ENCODE assay signal across 1 cellular context in genomic region chr5:70870628-70871027, GRCh38. TPM values are rescaled to one million over a fixed set of nuclear protein-coding genes. Genes with fewer than 3 reads are reported as not detected.
"Had no signal": no experiment of that assay in that cellular context is flagged by ENCODE, and none has a peak within 500 bp of the region (broad histone marks: within the 10 kb centered on the region; RNA-seq: fewer than 3 reads in every experiment).

No MANE protein-coding gene starts in this region.

RNA-seq across cellular contexts. Expression of gene SERF1A, which starts 29.8 kb away (rescaled TPM):
- total RNA-seq: left lobe of liver had no signal
